In genomic region chr11:116224154-116224888, GRCh38 we compare ENCODE assay signal across 8 cellular contexts.
DNase-seq lines count a peak whose midpoint lies in the region; ATAC-seq and TF ChIP-seq lines count a peak whose summit lies in the region.

No MANE protein-coding gene starts in this region.

- TF ChIP-seq CTCF in prostate gland (IDR thresholded peaks at IDR 0.05) = peak; percentile 46 to 56 (median 51)

- H3K36me3 ChIP-seq in prostate gland = no peaks in the 10 kb centered on the region

- peak; percentile 51 for ATAC-seq in GM21381 (IDR thresholded peaks at IDR 0.05; ENCODE audit: unreplicated experiment)
- no peak for ATAC-seq in GM21619 (IDR thresholded peaks at IDR 0.05; ENCODE audit: unreplicated experiment)

- no peaks in the 10 kb centered on the region for H3K9me3 ChIP-seq in prostate gland

- DNase-seq in CD1c-positive myeloid dendritic cell (ENCODE audit: extremely low spot score) = peak; percentile 36
- DNase-seq in NCI-H345 treated with DMSO at 0.1 percent for 48 hours (lab: John Stamatoyannopoulos, UW; ENCODE audit: unreplicated experiment) = peak; percentile 48
- DNase-seq in activated T-cell treated with anti-CD3 and anti-CD28 coated beads for 4 hours = peak; percentile 19
- DNase-seq in glomerular visceral epithelial cell (ENCODE audit: extremely low spot score) = peak; percentile 35
- DNase-seq in prostate gland (ENCODE audit: low spot score) = peak; percentile 45
- DNase-seq in T-helper 9 cell = no peak

- TF ChIP-seq POLR2A in prostate gland (IDR thresholded peaks at IDR 0.05) = no peak

- no peak overlapping the region for H3K4me3 ChIP-seq in prostate gland

- no peaks in the 10 kb centered on the region for H3K4me1 ChIP-seq in prostate gland (replicated peaks)

- 40% methylated on average over 10 of the region's 10 CpGs for WGBS in prostate gland

- intact Hi-C loops in prostate gland (cut with DNase I) = loop anchor here (10.0 kb wide), 2 partner anchors 230 to 730 kb away; no protein-coding TSS in a partner anchor

- no peak overlapping the region for H3K27ac ChIP-seq in prostate gland

- no peaks in the 10 kb centered on the region for H3K27me3 ChIP-seq in prostate gland (replicated peaks; ENCODE audit: insufficient read depth)
